Comparison of ENCODE assay signal across 8 cellular contexts in genomic region chr17:2724783-2725164, GRCh38. TPM values are rescaled to one million over a fixed set of nuclear protein-coding genes. Genes with fewer than 3 reads are reported as not detected.
DNase-seq lines count a peak whose midpoint lies in the region; ATAC-seq and TF ChIP-seq lines count a peak whose summit lies in the region.

No MANE protein-coding gene starts in this region.

- peak in 2 of 5 experiments; percentile 7 to 28 for TF ChIP-seq CTCF in transverse colon (IDR thresholded peaks at IDR 0.05)

- H3K27ac ChIP-seq in mesendoderm (ENCODE audit: low read depth, low read length) (peak overlapping the region; percentile 86), transverse colon (peak overlapping the region; percentile 51 to 83 (median 76))

- H3K27me3 ChIP-seq in mesendoderm (ENCODE audit: insufficient read depth, low read length, poor library complexity) (no peaks in the 10 kb centered on the region), transverse colon (peaks cover 43% of the 10 kb centered on the region)

- no peak for TF ChIP-seq EP300 in transverse colon (IDR thresholded peaks at IDR 0.05; ENCODE audit: low read depth)

- H3K36me3 ChIP-seq in mesendoderm (ENCODE audit: control insufficient read depth, insufficient read depth, low read length) (no peaks in the 10 kb centered on the region), transverse colon (no peaks in the 10 kb centered on the region)

- H2BK15ac ChIP-seq in mesendoderm (replicated peaks; ENCODE audit: low read depth) = no peak overlapping the region

- no peaks in the 10 kb centered on the region for H3K9me3 ChIP-seq in transverse colon

- H4K8ac ChIP-seq in mesendoderm (ENCODE audit: low read depth, low read length) = peak overlapping the region; percentile 59

- H2BK120ac ChIP-seq in mesendoderm (ENCODE audit: low read depth, low read length) = no peak overlapping the region

- intact Hi-C loops in transverse colon (cut with DNase I; ENCODE audit: low total_unique reads) = no loop called here

- H2AK5ac ChIP-seq in mesendoderm (ENCODE audit: low read length) = no peak overlapping the region

- TF ChIP-seq POLR2A in transverse colon (IDR thresholded peaks at IDR 0.05) = no peak

- H3K23ac ChIP-seq in mesendoderm (ENCODE audit: low read length) = no peak overlapping the region

- in situ Hi-C loops in transverse colon (cut with MboI; ENCODE audit: low pct_ligation_motif_present in 1 of 4, low pct_unique_long_range_greater_than_20kb in 1 of 4, low sequenced_read_pairs in 3 of 4) = no loop called here

- no peaks in the 10 kb centered on the region for H3K79me1 ChIP-seq in mesendoderm (ENCODE audit: low read length)

- H4K5ac ChIP-seq in mesendoderm (ENCODE audit: low read length) = no peak overlapping the region

- no peak for ATAC-seq in HG03159 (IDR thresholded peaks at IDR 0.05; ENCODE audit: unreplicated experiment)

- H3K9ac ChIP-seq in mesendoderm (ENCODE audit: low read length) = peak overlapping the region; percentile 61

- no peaks in the 10 kb centered on the region for H3K79me2 ChIP-seq in mesendoderm (ENCODE audit: control insufficient read depth, insufficient read depth, low read length)

- H3K18ac ChIP-seq in mesendoderm (ENCODE audit: low read length) = peak overlapping the region; percentile 96

- no peak overlapping the region for H3K4me3 ChIP-seq in mesendoderm (ENCODE audit: low read length)
- H3K4me3 ChIP-seq in transverse colon = peak overlapping the region in 3 of 4 donors; percentile 29 to 39 (median 38)

- no peak overlapping the region for H2BK5ac ChIP-seq in mesendoderm (ENCODE audit: low read length)

- H3K4ac ChIP-seq in mesendoderm (ENCODE audit: low read depth, low read length) = peak overlapping the region; percentile 84

- peak overlapping the region; percentile 22 for H3K4me2 ChIP-seq in mesendoderm (ENCODE audit: low read length)

- DNase-seq in COR-L47 (lab: John Stamatoyannopoulos, UW) (peak; percentile 36), RPMI8226 (peak; percentile 70), dermis blood vessel endothelial cell (peak; percentile 61), mesendoderm (peak; percentile 89), transverse colon (peak; percentile 66), NCI-H2107 treated with DMSO at 0.1 percent for 48 hours (lab: John Stamatoyannopoulos, UW; ENCODE audit: unreplicated experiment) (no peak), DMS114 treated with DMSO at 0.1 percent for 48 hours (lab: John Stamatoyannopoulos, UW; ENCODE audit: unreplicated experiment) (no peak)

- H3K4me1 ChIP-seq in mesendoderm (ENCODE audit: control insufficient read depth, low read depth, low read length) = no peaks in the 10 kb centered on the region
- peaks cover 0 to 18% (median 10%) of the 10 kb centered on the region in 4 donors for H3K4me1 ChIP-seq in transverse colon

- peak overlapping the region; percentile 88 for H3K56ac ChIP-seq in mesendoderm (ENCODE audit: low read length)

- WGBS in mesendoderm (ENCODE audit: extremely low coverage, insufficient coverage, low lambda C conversion rate) = no CpG with 5 or more reads among the region's 40 CpGs
- 14% methylated on average over 7 of the region's 40 CpGs; no CpG with 5 or more reads in 1 of the 2 donors for WGBS in transverse colon (ENCODE audit: low coverage in 1 of 2), 2 donors

RNA-seq across cellular contexts. Expression of gene CLUH, which starts 13.2 kb away (rescaled TPM):
- total RNA-seq in dermis blood vessel endothelial cell (37.4 and 75.6 TPM in 2 replicates), transverse colon (1,000 to 10,000 TPM in 1 of 4 donors, 100 to 1,000 TPM in 3; 127 to 1,072 (median 208) TPM)
- polyA plus RNA-seq in mesendoderm (2013, experiment 1 of 2) = 51.3 TPM
- 49.9 TPM for polyA plus RNA-seq in mesendoderm (2013, experiment 2 of 2)

RNA-seq across cellular contexts. Expression of gene CCDC92B, which starts 24.7 kb away (rescaled TPM):
- total RNA-seq in dermis blood vessel endothelial cell (0.05 TPM in 1 of 2 replicates, not detected in the other), transverse colon (under 1 TPM in 3 of 4 donors, not detected in 1; 0.48 to 0.82 (median 0.75) TPM)
- 2.4 TPM for polyA plus RNA-seq in mesendoderm (2013, experiment 1 of 2)
- 2.2 TPM for polyA plus RNA-seq in mesendoderm (2013, experiment 2 of 2)

Comparison
In these comparisons a context has a peak if more than half of its experiments do, and no peak if none do; other contexts are left out.
1. DNase-seq: peak in COR-L47 (single experiment), RPMI8226 (single experiment), dermis blood vessel endothelial cell (single experiment), mesendoderm (single experiment) and transverse colon (single experiment); none in NCI-H2107 treated with DMSO at 0.1 percent for 48 hours (single experiment) and DMS114 treated with DMSO at 0.1 percent for 48 hours (single experiment).